7 cellular contexts compared by ENCODE assay signal in the genomic region with DNA sequence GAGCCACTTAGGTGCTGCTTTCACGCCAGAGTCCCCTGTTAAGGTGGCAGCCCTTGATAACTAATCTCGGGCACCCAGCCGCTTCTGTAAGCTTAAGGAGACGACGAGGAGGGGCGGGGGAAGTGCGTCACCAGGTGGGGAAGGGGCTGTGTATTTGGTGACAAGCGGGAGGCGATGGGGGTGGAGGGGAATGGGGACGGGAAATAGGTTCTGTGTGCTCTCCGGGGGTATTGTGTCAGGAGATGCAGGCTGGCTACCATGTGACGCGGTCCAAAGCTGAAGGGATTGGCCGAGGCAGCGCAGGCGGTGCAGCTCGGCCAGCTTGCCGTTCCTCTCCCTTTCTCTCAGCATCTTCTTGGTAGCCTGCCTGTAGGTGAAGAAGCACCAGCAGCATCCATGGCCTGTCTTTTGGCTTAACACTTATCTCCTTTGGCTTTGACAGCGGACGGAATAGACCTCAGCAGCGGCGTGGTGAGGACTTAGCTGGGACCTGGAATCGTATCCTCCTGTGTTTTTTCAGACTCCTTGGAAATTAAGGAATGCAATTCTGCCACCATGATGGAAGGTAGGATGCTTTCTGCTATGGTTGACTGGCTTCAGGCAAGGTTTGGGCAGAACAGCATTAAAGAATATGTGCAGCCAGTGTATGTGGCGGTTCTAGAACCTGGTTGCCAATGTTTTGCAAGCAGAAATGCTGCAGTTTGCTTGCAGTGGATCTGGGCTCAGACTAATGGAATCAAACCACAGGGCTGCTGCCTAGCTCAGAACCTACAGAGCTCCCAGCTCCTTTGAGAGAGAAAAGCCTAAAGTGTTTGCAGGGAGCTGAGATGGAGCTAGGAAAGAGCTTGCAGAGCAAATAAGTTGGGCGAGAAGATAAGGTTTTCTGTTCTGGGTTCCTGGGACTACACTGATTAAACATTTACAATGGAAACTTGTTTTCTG. TPM values are rescaled to one million over a fixed set of nuclear protein-coding genes. Genes with fewer than 3 reads are reported as not detected.
DNase-seq lines count a peak whose midpoint lies in the region; ATAC-seq, FAIRE-seq and TF ChIP-seq lines count a peak whose summit lies in the region.

A gene with protein sequence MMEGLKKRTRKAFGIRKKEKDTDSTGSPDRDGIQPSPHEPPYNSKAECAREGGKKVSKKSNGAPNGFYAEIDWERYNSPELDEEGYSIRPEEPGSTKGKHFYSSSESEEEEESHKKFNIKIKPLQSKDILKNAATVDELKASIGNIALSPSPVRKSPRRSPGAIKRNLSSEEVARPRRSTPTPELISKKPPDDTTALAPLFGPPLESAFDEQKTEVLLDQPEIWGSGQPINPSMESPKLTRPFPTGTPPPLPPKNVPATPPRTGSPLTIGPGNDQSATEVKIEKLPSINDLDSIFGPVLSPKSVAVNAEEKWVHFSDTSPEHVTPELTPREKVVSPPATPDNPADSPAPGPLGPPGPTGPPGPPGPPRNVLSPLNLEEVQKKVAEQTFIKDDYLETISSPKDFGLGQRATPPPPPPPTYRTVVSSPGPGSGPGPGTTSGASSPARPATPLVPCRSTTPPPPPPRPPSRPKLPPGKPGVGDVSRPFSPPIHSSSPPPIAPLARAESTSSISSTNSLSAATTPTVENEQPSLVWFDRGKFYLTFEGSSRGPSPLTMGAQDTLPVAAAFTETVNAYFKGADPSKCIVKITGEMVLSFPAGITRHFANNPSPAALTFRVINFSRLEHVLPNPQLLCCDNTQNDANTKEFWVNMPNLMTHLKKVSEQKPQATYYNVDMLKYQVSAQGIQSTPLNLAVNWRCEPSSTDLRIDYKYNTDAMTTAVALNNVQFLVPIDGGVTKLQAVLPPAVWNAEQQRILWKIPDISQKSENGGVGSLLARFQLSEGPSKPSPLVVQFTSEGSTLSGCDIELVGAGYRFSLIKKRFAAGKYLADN (plus strand): TSS at position 350 of the 942 bp plus-strand sequence. CDS start 206 bp downstream, at position 556.

- H3K4me3 ChIP-seq in GM23338 = peak within 1 kb of the TSS; percentile 83
- H3K4me3 ChIP-seq in H1 (ENCODE audit: extremely low read depth in 1 of 4, insufficient read depth in 2 of 4, low read depth in 3 of 4, low read length in 4 of 4) = peak within 1 kb of the TSS; percentile 57 to 77 (median 68)
- peak within 1 kb of the TSS; percentile 50 for H3K4me3 ChIP-seq in lower lobe of right lung

- H4K5ac ChIP-seq in H1 (ENCODE audit: insufficient read length, low read depth, low read length) = no peak within 1 kb of the TSS

- FAIRE-seq in H1 (lab: Jason Lieb, UNC) = peak; percentile 28

- no peak within 1 kb of the TSS for H3K4ac ChIP-seq in H1 (replicated peaks; ENCODE audit: insufficient read length, low read depth, low read length)

- H3K9me2 ChIP-seq in GM23338 (ENCODE audit: insufficient read depth) = no peaks in the 10 kb centered on the region; the same call in none of the 2 replicates

- DNase-seq in GM23338 (ENCODE audit: low spot score) (peak; percentile 84), SHP77 (lab: John Stamatoyannopoulos, UW) (peak; percentile 88 to 92), H1 (ENCODE audit: low read depth in 1 of 2, low spot score in 2 of 2) (peak in 1 of 2 experiments; percentile 62), lower lobe of right lung (peak; percentile 48)
- DNase-seq in stimulated activated naive CD8-positive, alpha-beta T cell treated with anti-CD3 and anti-CD28 coated beads, Interleukin-15, amount 100 ng/mL, for 72 hours = peak in 1 of 2 donors; percentile 7
- DNase-seq in stimulated activated CD4-positive, alpha-beta T cell treated with anti-CD3 and anti-CD28 coated beads, Interleukin-1b, Interleukin-23, amount 100 ng/mL, for 48 hours = no peak

- H3K36me3 Mint-ChIP-seq in GM23338 (ENCODE audit: low read depth) = no peaks in the 10 kb centered on the region

- TF ChIP-seq CTCF in GM23338 (conservative IDR thresholded peaks at IDR 0.05; ENCODE audit: low read depth in 2 of 2) = no peak
- TF ChIP-seq CTCF in H1 (IDR thresholded peaks at IDR 0.05; ENCODE audit: control extremely low read depth in 1 of 3, insufficient read depth in 1 of 3, low read depth in 1 of 3, low read length in 3 of 3) = no peak
- no peak for TF ChIP-seq CTCF in lower lobe of right lung (IDR thresholded peaks at IDR 0.05)

- H4K20me1 ChIP-seq in GM23338 (replicated peaks; ENCODE audit: insufficient read depth) = no peaks in the 10 kb centered on the region
- H4K20me1 ChIP-seq in H1 (replicated peaks in 1 of 2; ENCODE audit: control insufficient read depth in 1 of 2, insufficient read depth in 2 of 2, low read length in 2 of 2) = no peaks in the 10 kb centered on the region

- ATAC-seq in GM23338 (peak; percentile 89), lower lobe of right lung (peak; percentile 79 to 86), HG02571 (IDR thresholded peaks at IDR 0.05; ENCODE audit: unreplicated experiment) (no peak)
- peak; percentile 71 for ATAC-seq in stimulated activated naive CD8-positive, alpha-beta T cell treated with anti-CD3 and anti-CD28 coated beads, Interleukin-15, amount 100 ng/mL, for 72 hours

- H3K79me2 ChIP-seq in GM23338 (replicated peaks; ENCODE audit: insufficient read depth) (no peaks in the 10 kb centered on the region), H1 (ENCODE audit: control insufficient read depth in 1 of 2, insufficient read depth in 2 of 2, low read length in 2 of 2) (no peaks in the 10 kb centered on the region)

- no peak within 1 kb of the TSS for H2BK20ac ChIP-seq in H1 (ENCODE audit: low read length)

- H3K18ac ChIP-seq in H1 (ENCODE audit: extremely low read depth, low read length) = peak within 1 kb of the TSS; percentile 38; the same call in 1 of the 2 replicates

- peaks cover 31% of the 10 kb centered on the region for H3K4me1 Mint-ChIP-seq in GM23338
- H3K4me1 Mint-ChIP-seq in stimulated activated naive CD8-positive, alpha-beta T cell treated with anti-CD3 and anti-CD28 coated beads, Interleukin-15, amount 100 ng/mL, for 72 hours = peaks cover 19% of the 10 kb centered on the region

- peaks cover 7% of the 10 kb centered on the region for H3K23me2 ChIP-seq in H1 (ENCODE audit: low read depth, low read length)

- no peak within 1 kb of the TSS; the same call in 1 of the 2 replicates for H2BK12ac ChIP-seq in H1 (ENCODE audit: low read depth, low read length)

- H3F3A ChIP-seq in GM23338 (replicated peaks; ENCODE audit: low read depth) = no peaks in the 10 kb centered on the region

- intact Hi-C loops in lower lobe of right lung (cut with DNase I) = no loop called here

- H3K27ac ChIP-seq in GM23338 (ENCODE audit: low read depth) = no peak within 1 kb of the TSS
- H3K27ac ChIP-seq in H1 (ENCODE audit: low read depth, low read length) = no peak within 1 kb of the TSS
- peak within 1 kb of the TSS; percentile 65 for H3K27ac ChIP-seq in lower lobe of right lung

- H3K27me3 Mint-ChIP-seq in GM23338 (ENCODE audit: insufficient read depth, low read depth, poor library complexity) = peaks cover 14% of the 10 kb centered on the region
- peaks cover 49% of the 10 kb centered on the region for H3K27me3 Mint-ChIP-seq in stimulated activated naive CD8-positive, alpha-beta T cell treated with anti-CD3 and anti-CD28 coated beads, Interleukin-15, amount 100 ng/mL, for 72 hours

- H2BK15ac ChIP-seq in H1 (ENCODE audit: low read length) = peak within 1 kb of the TSS; percentile 16; the same call in 1 of the 2 replicates

- no peaks in the 10 kb centered on the region for H3K79me1 ChIP-seq in H1 (ENCODE audit: low read depth, low read length)

- no peak for TF ChIP-seq RAD21 in H1 (IDR thresholded peaks at IDR 0.05 in 1 of 2, conservative IDR thresholded peaks at IDR 0.05 in 1 of 2; ENCODE audit: low read depth in 2 of 2, low read length in 2 of 2)

- H4K8ac ChIP-seq in H1 (ENCODE audit: extremely low read depth, insufficient read depth, low read length) = no peak within 1 kb of the TSS

- 35% methylated on average over 17 of the region's 25 CpGs; no CpG with 5 or more reads in 1 of the 2 experiments for WGBS in H1 (ENCODE audit: extremely low coverage in 1 of 2, insufficient coverage in 1 of 2, insufficient read length in 1 of 2, insufficient replicate concordance in 2 of 2, low coverage in 1 of 2, low lambda C conversion rate in 2 of 2, missing lambda C conversion rate in 1 of 2), 2 experiments

- H2BK5ac ChIP-seq in H1 (ENCODE audit: low read depth, low read length) = peak within 1 kb of the TSS; percentile 29; the same call in 1 of the 2 replicates

- H3K14ac ChIP-seq in H1 (ENCODE audit: insufficient read length) = no peak within 1 kb of the TSS

- H3K4me2 ChIP-seq in GM23338 = peak within 1 kb of the TSS; percentile 98
- H3K4me2 ChIP-seq in H1 (ENCODE audit: insufficient read depth in 1 of 2, low read depth in 2 of 2, low read length in 2 of 2) = peak within 1 kb of the TSS; percentile 84

- no peaks in the 10 kb centered on the region for H3K9me3 Mint-ChIP-seq in GM23338
- no peaks in the 10 kb centered on the region for H3K9me3 Mint-ChIP-seq in stimulated activated naive CD8-positive, alpha-beta T cell treated with anti-CD3 and anti-CD28 coated beads, Interleukin-15, amount 100 ng/mL, for 72 hours

- H3K4me1 ChIP-seq in GM23338 (ENCODE audit: insufficient read depth) (peaks cover 27% of the 10 kb centered on the region), H1 (replicated peaks in 1 of 4; ENCODE audit: control insufficient read depth in 3 of 4, insufficient read depth in 4 of 4, low read length in 3 of 4) (peaks cover 0 to 6% (median 3%) of the 10 kb centered on the region in 4 experiments; a peak in 6 of 7 replicates), lower lobe of right lung (peaks cover 16% of the 10 kb centered on the region)

- H2BK120ac ChIP-seq in H1 (replicated peaks; ENCODE audit: low read depth, low read length) = no peak within 1 kb of the TSS

- H3K23ac ChIP-seq in H1 (ENCODE audit: insufficient read length) = no peak within 1 kb of the TSS

- CTCF ChIA-PET in H1 (lab: Charles Lee; ENCODE audit: partially characterized antibody) = interaction anchor here (0.8 to 1.5 kb wide), 4 partner anchors 30 to 191 kb away, joined by 3 to 7 read pairs (median 4); no protein-coding TSS in a partner anchor

- no peak within 1 kb of the TSS for H4K91ac ChIP-seq in H1 (replicated peaks; ENCODE audit: insufficient read length, low read length)

- no peak for TF ChIP-seq EP300 in H1 (IDR thresholded peaks at IDR 0.05; ENCODE audit: borderline replicate concordance in 1 of 2, low read depth in 2 of 2, low read length in 2 of 2)

- peak within 1 kb of the TSS; percentile 98 for H2AFZ ChIP-seq in GM23338
- H2AFZ ChIP-seq in H1 (ENCODE audit: low read length) = peak within 1 kb of the TSS; percentile 67

- no peak within 1 kb of the TSS for H3K27ac Mint-ChIP-seq in GM23338
- peak within 1 kb of the TSS in 1 of 2 donors; percentile 64 for H3K27ac Mint-ChIP-seq in stimulated activated naive CD8-positive, alpha-beta T cell treated with anti-CD3 and anti-CD28 coated beads, Interleukin-15, amount 100 ng/mL, for 72 hours

- H3K36me3 ChIP-seq in GM23338 (ENCODE audit: insufficient read depth) (no peaks in the 10 kb centered on the region), H1 (ENCODE audit: control insufficient read depth in 2 of 4, insufficient read depth in 4 of 4, low read length in 3 of 4) (no peaks in the 10 kb centered on the region), lower lobe of right lung (no peaks in the 10 kb centered on the region)

- TF ChIP-seq POLR2A in H1 (IDR thresholded peaks at IDR 0.05; ENCODE audit: control extremely low read depth in 1 of 2, low read depth in 2 of 2, low read length in 2 of 2) = 0 out of 3 replicates have a peak, but pooled peaks of 1 of the 2 experiments have one; percentile 27

- POLR2A ChIA-PET in H1 (lab: Charles Lee; ENCODE audit: partially characterized antibody) = no interaction called here

- no peak within 1 kb of the TSS for H3K56ac ChIP-seq in H1 (replicated peaks; ENCODE audit: insufficient read length, low read depth, low read length)

- H3K27me3 ChIP-seq in GM23338 (ENCODE audit: insufficient read depth) = peaks cover 21% of the 10 kb centered on the region
- peaks cover 1 to 16% (median 7%) of the 10 kb centered on the region in 4 experiments for H3K27me3 ChIP-seq in H1 (replicated peaks in 1 of 4; ENCODE audit: control insufficient read depth in 3 of 4, extremely low read depth in 1 of 4, insufficient read depth in 3 of 4, low read length in 3 of 4)
- H3K27me3 ChIP-seq in lower lobe of right lung (ENCODE audit: low read depth) = peaks cover 10% of the 10 kb centered on the region

- peak within 1 kb of the TSS; percentile 89 for H3K4me3 Mint-ChIP-seq in GM23338
- peak within 1 kb of the TSS; percentile 79 to 85 for H3K4me3 Mint-ChIP-seq in stimulated activated naive CD8-positive, alpha-beta T cell treated with anti-CD3 and anti-CD28 coated beads, Interleukin-15, amount 100 ng/mL, for 72 hours

- peak within 1 kb of the TSS in 1 of 4 experiments; percentile 15; a peak in 1 of 7 replicates for H3K9ac ChIP-seq in H1 (replicated peaks in 1 of 4; ENCODE audit: extremely low read depth in 1 of 4, low read depth in 3 of 4, low read length in 3 of 4)

- H2AK5ac ChIP-seq in H1 (ENCODE audit: low read depth, low read length) = no peak within 1 kb of the TSS

- H3K9me3 ChIP-seq in H1 (ENCODE audit: insufficient read depth in 2 of 2, low read depth in 1 of 2, low read length in 1 of 2) (no peaks in the 10 kb centered on the region), lower lobe of right lung (no peaks in the 10 kb centered on the region)

RNA-seq across cellular contexts. Expression of the gene that starts here (rescaled TPM):
- 2.4 and 4.1 TPM in 2 replicates for total RNA-seq in GM23338 (2014; rRNA removed; shearing (Covaris generic))
- polyA plus RNA-seq in GM23338 (2016; fragmentation: Nextera tagmentation; extraction: Ambion mirVana) = 4.5 and 6.1 TPM in 2 replicates
- total RNA-seq in H1 (2021; fragmentation: NEBNext Ultra II Directional; extraction: Animal tissue kit (Norgen Biotek cat#: 25700)) = 2.0 and 2.1 TPM in 2 replicates
- polyA plus RNA-seq in H1 (2011; rRNA removed) = 1.2 and 1.4 TPM in 2 replicates
- 1.3 TPM for polyA plus RNA-seq in H1 (2011; cell fraction: cytosol; rRNA removed)
- 2.2 TPM for polyA plus RNA-seq in H1 (2011; cell fraction: nucleus; rRNA removed)
- 0.84 to 1.9 TPM (median 1.6 TPM) in 4 replicates for polyA plus RNA-seq in H1 (2012, experiment 1 of 2)
- 0.12 TPM for polyA plus RNA-seq in H1 (2012, experiment 2 of 2)
- polyA plus RNA-seq in H1 (2013, experiment 1 of 2) = 3.0 TPM
- 2.9 TPM for polyA plus RNA-seq in H1 (2013, experiment 2 of 2)
- 1.8 and 4.0 TPM in 2 replicates for polyA minus RNA-seq in H1 (2011; rRNA and poly(A)+ RNA removed)
- polyA minus RNA-seq in H1 (2011; cell fraction: cytosol; rRNA and poly(A)+ RNA removed) = not detected
- 10.0 TPM for polyA minus RNA-seq in H1 (2011; cell fraction: nucleus; rRNA and poly(A)+ RNA removed)
- 12.4 TPM for total RNA-seq in lower lobe of right lung
